ENCODE assay signal across 1 cellular context in genomic region chr9:37156781-37157356, GRCh38.
TF ChIP-seq lines count a peak whose summit lies in the region.

No MANE protein-coding gene starts in this region.

TF ChIP-seq in WTC11, 78 proteins besides CTCF, POLR2A, EP300 and RAD21 (continued from another document):
- TF ChIP-seq, protein P1, sequence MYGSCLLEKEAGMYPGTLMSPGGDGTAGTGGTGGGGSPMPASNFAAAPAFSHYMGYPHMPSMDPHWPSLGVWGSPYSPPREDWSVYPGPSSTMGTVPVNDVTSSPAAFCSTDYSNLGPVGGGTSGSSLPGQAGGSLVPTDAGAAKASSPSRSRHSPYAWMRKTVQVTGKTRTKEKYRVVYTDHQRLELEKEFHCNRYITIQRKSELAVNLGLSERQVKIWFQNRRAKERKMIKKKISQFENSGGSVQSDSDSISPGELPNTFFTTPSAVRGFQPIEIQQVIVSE (CRISPR knock-in tag; IDR thresholded peaks at IDR 0.05; ENCODE audit: borderline replicate concordance): no peak
- TF ChIP-seq ZNF423 (CRISPR knock-in tag; IDR thresholded peaks at IDR 0.05): no peak
- TF ChIP-seq, protein P2, sequence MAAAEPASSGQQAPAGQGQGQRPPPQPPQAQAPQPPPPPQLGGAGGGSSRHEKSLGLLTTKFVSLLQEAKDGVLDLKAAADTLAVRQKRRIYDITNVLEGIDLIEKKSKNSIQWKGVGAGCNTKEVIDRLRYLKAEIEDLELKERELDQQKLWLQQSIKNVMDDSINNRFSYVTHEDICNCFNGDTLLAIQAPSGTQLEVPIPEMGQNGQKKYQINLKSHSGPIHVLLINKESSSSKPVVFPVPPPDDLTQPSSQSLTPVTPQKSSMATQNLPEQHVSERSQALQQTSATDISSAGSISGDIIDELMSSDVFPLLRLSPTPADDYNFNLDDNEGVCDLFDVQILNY (CRISPR knock-in tag; IDR thresholded peaks at IDR 0.05): no peak
